Comparison of ENCODE assay signal across 10 cellular contexts in genomic region chr2:109173311-109174171, GRCh38. TPM values are rescaled to one million over a fixed set of nuclear protein-coding genes. Genes with fewer than 3 reads are reported as not detected.
DNase-seq lines count a peak whose midpoint lies in the region; ATAC-seq, FAIRE-seq and TF ChIP-seq lines count a peak whose summit lies in the region.
"Had no signal": no experiment of that assay in that cellular context is flagged by ENCODE, and none has a peak within 500 bp of the region (broad histone marks: within the 10 kb centered on the region; RNA-seq: fewer than 3 reads in every experiment).

No MANE protein-coding gene starts in this region.

- TF ChIP-seq POLR2A in GM12891 (IDR thresholded peaks at IDR 0.05; ENCODE audit: low read depth, low read length): no peak

- H3K36me3 Mint-ChIP-seq in stimulated activated naive CD8-positive, alpha-beta T cell treated with anti-CD3 and anti-CD28 coated beads, Interleukin-15, Interleukin-2, amounts not matched to agents 100 ng/mL and 50 ng/mL, for 24 hours (ENCODE audit: low read depth): no peaks in the 10 kb centered on the region
- no peaks in the 10 kb centered on the region for H3K36me3 Mint-ChIP-seq in mesothelial cell of epicardium

- no peak for DNase-seq in stimulated activated naive CD8-positive, alpha-beta T cell treated with anti-CD3 and anti-CD28 coated beads, Interleukin-15, Interleukin-2, amounts not matched to agents 100 U/mL and 50 U/mL, for 24 hours
- DNase-seq in dedifferentiated amniotic fluid mesenchymal stem cell (ENCODE audit: extremely low spot score) (peak; percentile 90), mesothelial cell of epicardium (ENCODE audit: low spot score in 2 of 2, unreplicated experiment in 2 of 2) (no peak), GM12891 (ENCODE audit: insufficient read length, low spot score) (no peak), NCI-H524 treated with DMSO at 0.1 percent for 48 hours (lab: John Stamatoyannopoulos, UW) (no peak), KBM-7 (no peak), GF-D8 (lab: John Stamatoyannopoulos, UW) (no peak)
- DNase-seq: cortex of kidney, DMS153 had no signal

- no peaks in the 10 kb centered on the region for H3K27me3 Mint-ChIP-seq in stimulated activated naive CD8-positive, alpha-beta T cell treated with anti-CD3 and anti-CD28 coated beads, Interleukin-15, Interleukin-2, amounts not matched to agents 100 ng/mL and 50 ng/mL, for 24 hours
- peaks cover 14% of the 10 kb centered on the region for H3K27me3 Mint-ChIP-seq in mesothelial cell of epicardium (ENCODE audit: low read depth)

- no peak overlapping the region for H3K4me3 Mint-ChIP-seq in stimulated activated naive CD8-positive, alpha-beta T cell treated with anti-CD3 and anti-CD28 coated beads, Interleukin-15, Interleukin-2, amounts not matched to agents 100 ng/mL and 50 ng/mL, for 24 hours
- H3K4me3 Mint-ChIP-seq in mesothelial cell of epicardium: no peak overlapping the region

- peaks cover 26% of the 10 kb centered on the region for H3K4me1 Mint-ChIP-seq in stimulated activated naive CD8-positive, alpha-beta T cell treated with anti-CD3 and anti-CD28 coated beads, Interleukin-15, Interleukin-2, amounts not matched to agents 100 ng/mL and 50 ng/mL, for 24 hours (ENCODE audit: low read depth)
- H3K4me1 Mint-ChIP-seq in mesothelial cell of epicardium: peaks cover 31% of the 10 kb centered on the region

- in situ Hi-C loops in KBM-7 (cut with MboI; ENCODE audit: low pct_unique_long_range_greater_than_20kb, low sequenced_read_pairs): no loop called here

- H3K9me3 Mint-ChIP-seq in stimulated activated naive CD8-positive, alpha-beta T cell treated with anti-CD3 and anti-CD28 coated beads, Interleukin-15, Interleukin-2, amounts not matched to agents 100 ng/mL and 50 ng/mL, for 24 hours: no peaks in the 10 kb centered on the region
- peaks cover 3% of the 10 kb centered on the region for H3K9me3 Mint-ChIP-seq in mesothelial cell of epicardium

- TF ChIP-seq CTCF in mesothelial cell of epicardium (IDR thresholded peaks at IDR 0.05; ENCODE audit: unreplicated experiment): no peak

- peak overlapping the region; percentile 40 for H3K27ac Mint-ChIP-seq in stimulated activated naive CD8-positive, alpha-beta T cell treated with anti-CD3 and anti-CD28 coated beads, Interleukin-15, Interleukin-2, amounts not matched to agents 100 ng/mL and 50 ng/mL, for 24 hours
- H3K27ac Mint-ChIP-seq in mesothelial cell of epicardium: peak overlapping the region; percentile 91

- FAIRE-seq in GM12891 (lab: Jason Lieb, UNC): no peak

- ATAC-seq in stimulated activated naive CD8-positive, alpha-beta T cell treated with anti-CD3 and anti-CD28 coated beads, Interleukin-15, Interleukin-2, amounts not matched to agents 100 U/mL and 50 U/mL, for 24 hours: no peak

TF ChIP-seq in GM12891, 5 proteins besides CTCF, POLR2A, EP300 and RAD21:
- TF ChIP-seq SPI1 (IDR thresholded peaks at IDR 0.05; ENCODE audit: low read depth, low read length): no peak
- no peak for TF ChIP-seq TAF1 (IDR thresholded peaks at IDR 0.05; ENCODE audit: low read depth, low read length)
- TF ChIP-seq PAX5 (IDR thresholded peaks at IDR 0.05; ENCODE audit: insufficient read depth, low read length, severe bottlenecking): no peak

RNA-seq across cellular contexts. Expression of gene SH3RF3, which starts 44.5 kb away (rescaled TPM):
- 2.5 to 2.8 TPM (median 2.7 TPM) in 3 replicates for total RNA-seq in mesothelial cell of epicardium
- polyA plus RNA-seq in GM12891 (2012; ENCODE audit: low read depth, missing spikeins): 0.21 TPM
